Comparison of ENCODE assay signal across 1 cellular context in the genomic region with DNA sequence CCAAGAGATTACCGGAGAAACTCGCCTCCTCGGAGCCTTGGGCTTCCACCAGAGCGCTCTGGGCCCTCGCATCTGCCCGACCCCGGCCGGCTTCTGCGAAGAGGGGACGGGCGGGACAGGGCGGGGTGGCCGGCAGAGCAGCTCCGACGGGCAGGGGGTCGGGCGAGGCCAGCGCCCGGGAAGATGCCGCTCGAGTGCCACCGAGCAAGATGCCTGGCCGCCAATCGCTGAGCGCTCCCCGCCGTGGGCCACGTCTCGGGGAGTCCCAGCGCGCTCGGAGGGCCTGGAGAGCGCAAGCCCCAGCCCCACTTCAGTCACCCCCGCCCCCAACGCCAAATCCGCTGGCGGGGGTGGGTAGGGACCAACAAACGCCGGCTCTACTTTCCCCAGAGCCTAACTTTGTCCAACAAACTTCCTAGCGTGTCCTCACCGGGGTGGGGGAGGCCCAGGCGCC.
TF ChIP-seq lines count a peak whose summit lies in the region.

No MANE protein-coding gene starts in this region.

TF ChIP-seq in HepG2, 621 proteins besides CTCF, POLR2A, EP300 and RAD21 (continued from another document and continues in another):
- TF ChIP-seq ZNF687 (CRISPR knock-in tag; IDR thresholded peaks at IDR 0.05) (peak; percentile 52; the same call in 1 of the 2 replicates), HDAC1 (CRISPR knock-in tag; IDR thresholded peaks at IDR 0.05) (peak; percentile 22; the same call in 1 of the 2 replicates), RXRA (CRISPR knock-in tag; IDR thresholded peaks at IDR 0.05) (0 out of 2 replicates have a peak, but pooled peaks have one; percentile 6), ZNF777 (CRISPR knock-in tag; IDR thresholded peaks at IDR 0.05) (peak; percentile 97), NFKBIZ (CRISPR knock-in tag; IDR thresholded peaks at IDR 0.05) (no peak), SOX13 (IDR thresholded peaks at IDR 0.05) (no peak), SOX13 (CRISPR knock-in tag; conservative IDR thresholded peaks at IDR 0.05 in 1 of 2, IDR thresholded peaks at IDR 0.05 in 1 of 2) (no peak), SKIL (CRISPR knock-in tag; IDR thresholded peaks at IDR 0.05; ENCODE audit: borderline replicate concordance) (no peak), GABPB1 (CRISPR knock-in tag; IDR thresholded peaks at IDR 0.05) (0 out of 2 replicates have a peak, but pooled peaks have one; percentile 13), ARID4A (CRISPR knock-in tag; IDR thresholded peaks at IDR 0.05; ENCODE audit: borderline replicate concordance) (0 out of 2 replicates have a peak, but pooled peaks have one; percentile 18), AGO2 (optimal IDR thresholded peaks at IDR 0.05; ENCODE audit: low read depth, low read length) (peak; percentile 20), ZNF121 (CRISPR knock-in tag; IDR thresholded peaks at IDR 0.05) (no peak), MED1 (CRISPR knock-in tag; IDR thresholded peaks at IDR 0.05) (peak; percentile 19), ZFP90 (CRISPR knock-in tag; IDR thresholded peaks at IDR 0.05; ENCODE audit: borderline replicate concordance) (peak; percentile 47; the same call in 1 of the 2 replicates), GATAD2A (CRISPR knock-in tag; IDR thresholded peaks at IDR 0.05) (0 out of 2 replicates have a peak, but pooled peaks have one; percentile 1), SNAPC2 (CRISPR knock-in tag; IDR thresholded peaks at IDR 0.05) (no peak), ZNF253 (CRISPR knock-in tag; IDR thresholded peaks at IDR 0.05; ENCODE audit: borderline replicate concordance) (0 out of 2 replicates have a peak, but pooled peaks have one; percentile 60), ZSCAN21 (CRISPR knock-in tag; IDR thresholded peaks at IDR 0.05; ENCODE audit: borderline replicate concordance) (0 out of 2 replicates have a peak, but pooled peaks have one; percentile 22), ZNF678 (CRISPR knock-in tag; IDR thresholded peaks at IDR 0.05) (peak; percentile 44; the same call in 1 of the 2 replicates), ZNF691 (CRISPR knock-in tag; IDR thresholded peaks at IDR 0.05; ENCODE audit: borderline replicate concordance, low read depth) (0 out of 2 replicates have a peak, but pooled peaks have one; percentile 8), ZMYM3 (CRISPR knock-in tag; IDR thresholded peaks at IDR 0.05) (0 out of 2 replicates have a peak, but pooled peaks have one; percentile 4), ZNF546 (CRISPR knock-in tag; conservative IDR thresholded peaks at IDR 0.05) (no peak), ZNF274 (CRISPR knock-in tag; IDR thresholded peaks at IDR 0.05) (0 out of 2 replicates have a peak, but pooled peaks have one; percentile 12), ZFX (CRISPR knock-in tag; IDR thresholded peaks at IDR 0.05; ENCODE audit: low read depth) (peak; percentile 29; the same call in 1 of the 2 replicates), ZNF749 (CRISPR knock-in tag; IDR thresholded peaks at IDR 0.05; ENCODE audit: borderline replicate concordance) (peak; percentile 70; the same call in 1 of the 2 replicates), ZNF564 (CRISPR knock-in tag; IDR thresholded peaks at IDR 0.05) (no peak), DBP (CRISPR knock-in tag; IDR thresholded peaks at IDR 0.05; ENCODE audit: not compliant biosample characterization) (no peak), MYC (CRISPR knock-in tag; IDR thresholded peaks at IDR 0.05; ENCODE audit: borderline replicate concordance) (0 out of 2 replicates have a peak, but pooled peaks have one; percentile 39), HMGXB4 (CRISPR knock-in tag; IDR thresholded peaks at IDR 0.05; ENCODE audit: borderline replicate concordance in 1 of 2, low read depth in 1 of 2) (peak; percentile 10 to 73; a peak in 2 of 4 replicates), ZNF510 (CRISPR knock-in tag; IDR thresholded peaks at IDR 0.05; ENCODE audit: low read depth) (0 out of 2 replicates have a peak, but pooled peaks have one; percentile 41)
- TF ChIP-seq, protein P1, sequence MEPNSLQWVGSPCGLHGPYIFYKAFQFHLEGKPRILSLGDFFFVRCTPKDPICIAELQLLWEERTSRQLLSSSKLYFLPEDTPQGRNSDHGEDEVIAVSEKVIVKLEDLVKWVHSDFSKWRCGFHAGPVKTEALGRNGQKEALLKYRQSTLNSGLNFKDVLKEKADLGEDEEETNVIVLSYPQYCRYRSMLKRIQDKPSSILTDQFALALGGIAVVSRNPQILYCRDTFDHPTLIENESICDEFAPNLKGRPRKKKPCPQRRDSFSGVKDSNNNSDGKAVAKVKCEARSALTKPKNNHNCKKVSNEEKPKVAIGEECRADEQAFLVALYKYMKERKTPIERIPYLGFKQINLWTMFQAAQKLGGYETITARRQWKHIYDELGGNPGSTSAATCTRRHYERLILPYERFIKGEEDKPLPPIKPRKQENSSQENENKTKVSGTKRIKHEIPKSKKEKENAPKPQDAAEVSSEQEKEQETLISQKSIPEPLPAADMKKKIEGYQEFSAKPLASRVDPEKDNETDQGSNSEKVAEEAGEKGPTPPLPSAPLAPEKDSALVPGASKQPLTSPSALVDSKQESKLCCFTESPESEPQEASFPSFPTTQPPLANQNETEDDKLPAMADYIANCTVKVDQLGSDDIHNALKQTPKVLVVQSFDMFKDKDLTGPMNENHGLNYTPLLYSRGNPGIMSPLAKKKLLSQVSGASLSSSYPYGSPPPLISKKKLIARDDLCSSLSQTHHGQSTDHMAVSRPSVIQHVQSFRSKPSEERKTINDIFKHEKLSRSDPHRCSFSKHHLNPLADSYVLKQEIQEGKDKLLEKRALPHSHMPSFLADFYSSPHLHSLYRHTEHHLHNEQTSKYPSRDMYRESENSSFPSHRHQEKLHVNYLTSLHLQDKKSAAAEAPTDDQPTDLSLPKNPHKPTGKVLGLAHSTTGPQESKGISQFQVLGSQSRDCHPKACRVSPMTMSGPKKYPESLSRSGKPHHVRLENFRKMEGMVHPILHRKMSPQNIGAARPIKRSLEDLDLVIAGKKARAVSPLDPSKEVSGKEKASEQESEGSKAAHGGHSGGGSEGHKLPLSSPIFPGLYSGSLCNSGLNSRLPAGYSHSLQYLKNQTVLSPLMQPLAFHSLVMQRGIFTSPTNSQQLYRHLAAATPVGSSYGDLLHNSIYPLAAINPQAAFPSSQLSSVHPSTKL (CRISPR knock-in tag; IDR thresholded peaks at IDR 0.05), result 0 out of 2 replicates have a peak, but pooled peaks have one; percentile 5
- TF ChIP-seq, protein P2, sequence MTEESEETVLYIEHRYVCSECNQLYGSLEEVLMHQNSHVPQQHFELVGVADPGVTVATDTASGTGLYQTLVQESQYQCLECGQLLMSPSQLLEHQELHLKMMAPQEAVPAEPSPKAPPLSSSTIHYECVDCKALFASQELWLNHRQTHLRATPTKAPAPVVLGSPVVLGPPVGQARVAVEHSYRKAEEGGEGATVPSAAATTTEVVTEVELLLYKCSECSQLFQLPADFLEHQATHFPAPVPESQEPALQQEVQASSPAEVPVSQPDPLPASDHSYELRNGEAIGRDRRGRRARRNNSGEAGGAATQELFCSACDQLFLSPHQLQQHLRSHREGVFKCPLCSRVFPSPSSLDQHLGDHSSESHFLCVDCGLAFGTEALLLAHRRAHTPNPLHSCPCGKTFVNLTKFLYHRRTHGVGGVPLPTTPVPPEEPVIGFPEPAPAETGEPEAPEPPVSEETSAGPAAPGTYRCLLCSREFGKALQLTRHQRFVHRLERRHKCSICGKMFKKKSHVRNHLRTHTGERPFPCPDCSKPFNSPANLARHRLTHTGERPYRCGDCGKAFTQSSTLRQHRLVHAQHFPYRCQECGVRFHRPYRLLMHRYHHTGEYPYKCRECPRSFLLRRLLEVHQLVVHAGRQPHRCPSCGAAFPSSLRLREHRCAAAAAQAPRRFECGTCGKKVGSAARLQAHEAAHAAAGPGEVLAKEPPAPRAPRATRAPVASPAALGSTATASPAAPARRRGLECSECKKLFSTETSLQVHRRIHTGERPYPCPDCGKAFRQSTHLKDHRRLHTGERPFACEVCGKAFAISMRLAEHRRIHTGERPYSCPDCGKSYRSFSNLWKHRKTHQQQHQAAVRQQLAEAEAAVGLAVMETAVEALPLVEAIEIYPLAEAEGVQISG (CRISPR knock-in tag; IDR thresholded peaks at IDR 0.05), result 0 out of 2 replicates have a peak, but pooled peaks have one; percentile 1
